8 cellular contexts compared by ENCODE assay signal in genomic region chr2:45821558-45822271, GRCh38.
A peak's percentile ranks its signal among the peaks of the same experiment; 100 is the strongest.
DNase-seq lines count a peak whose midpoint lies in the region; ATAC-seq and TF ChIP-seq lines count a peak whose summit lies in the region.

No MANE protein-coding gene starts in this region.

- peaks cover 0 to 3% of the 10 kb centered on the region in 2 donors for H3K36me3 Mint-ChIP-seq in CD14-positive monocyte

- no peaks in the 10 kb centered on the region for H3K36me3 ChIP-seq in rectal smooth muscle tissue (ENCODE audit: control insufficient read depth, insufficient read depth, low read length)

- H3K4me3 Mint-ChIP-seq in CD14-positive monocyte = no peak overlapping the region

- intact Hi-C loops in CD14-positive monocyte (cut with micrococcal nuclease) = no loop called here

- H3K4me1 Mint-ChIP-seq in CD14-positive monocyte = peaks cover 15% of the 10 kb centered on the region

- peak overlapping the region; percentile 81 for H3K27ac ChIP-seq in rectal smooth muscle tissue (ENCODE audit: low read depth, low read length)

- DNase-seq in DMS79 treated with DMSO at 0.1 percent for 48 hours (lab: John Stamatoyannopoulos, UW) = peak; percentile 83
- DNase-seq in NCI-H774 (lab: John Stamatoyannopoulos, UW) = peak; percentile 19
- peak; percentile 62 to 79 for DNase-seq in foreskin fibroblast
- no peak for DNase-seq in NCI-H146 (lab: John Stamatoyannopoulos, UW)
- DNase-seq in CD14-positive monocyte (ENCODE audit: low spot score) = no peak
- no peak for DNase-seq in activated effector memory CD4-positive, alpha-beta T cell treated with anti-CD3 and anti-CD28 coated beads, Interleukin-2, amount 50 U/mL, for 16 hours

- ATAC-seq in HG03457 (IDR thresholded peaks at IDR 0.05; ENCODE audit: unreplicated experiment) = no peak

- H3K4me3 ChIP-seq in foreskin fibroblast (ENCODE audit: low read depth in 1 of 2, low read length in 2 of 2) (no peak overlapping the region), rectal smooth muscle tissue (ENCODE audit: low read length) (no peak overlapping the region)

- no peaks in the 10 kb centered on the region for H3K27me3 Mint-ChIP-seq in CD14-positive monocyte (ENCODE audit: low read depth in 3 of 3)

- H3K27ac Mint-ChIP-seq in CD14-positive monocyte = peak overlapping the region in 1 of 7 donors; percentile 52

- no peak overlapping the region for H3K9ac ChIP-seq in rectal smooth muscle tissue (ENCODE audit: low read length)

- no peaks in the 10 kb centered on the region for H3K9me3 Mint-ChIP-seq in CD14-positive monocyte

- peaks cover 47% of the 10 kb centered on the region for H3K4me1 ChIP-seq in rectal smooth muscle tissue (ENCODE audit: control insufficient read depth, insufficient read depth, low read length)

- TF ChIP-seq CTCF in foreskin fibroblast (IDR thresholded peaks at IDR 0.05; ENCODE audit: low read depth, low read length) = no peak
- TF ChIP-seq CTCF in CD14-positive monocyte (IDR thresholded peaks at IDR 0.05) = no peak

- no peaks in the 10 kb centered on the region for H3K27me3 ChIP-seq in rectal smooth muscle tissue (ENCODE audit: control insufficient read depth, insufficient read depth, low read length)

Comparison
In these comparisons a context has a peak if more than half of its experiments do, and no peak if none do; other contexts are left out.
1. DNase-seq: peak in DMS79 treated with DMSO at 0.1 percent for 48 hours (single experiment), NCI-H774 (single experiment) and foreskin fibroblast (2 of 2); none in NCI-H146 (single experiment), CD14-positive monocyte (single experiment) and activated effector memory CD4-positive, alpha-beta T cell treated with anti-CD3 and anti-CD28 coated beads, Interleukin-2, amount 50 U/mL, for 16 hours (single experiment).